9 cellular contexts compared by ENCODE assay signal in genomic region chr7:83468251-83468739, GRCh38.
DNase-seq lines count a peak whose midpoint lies in the region; ATAC-seq, FAIRE-seq and TF ChIP-seq lines count a peak whose summit lies in the region.
"Had no signal": no experiment of that assay in that cellular context is flagged by ENCODE, and none has a peak within 500 bp of the region (broad histone marks: within the 10 kb centered on the region; RNA-seq: fewer than 3 reads in every experiment).

No MANE protein-coding gene starts in this region.

- no peak overlapping the region for H3K4me3 ChIP-seq in fibroblast of pulmonary artery (replicated peaks; ENCODE audit: low read depth, low read length)
- H3K4me3 ChIP-seq: BLaER1 had no signal

- no peak for ATAC-seq in GM18873 (IDR thresholded peaks at IDR 0.05; ENCODE audit: low FRiP score, unreplicated experiment)

- peak; percentile 99 for FAIRE-seq in H54 (lab: Jason Lieb, UNC)

- no peak for TF ChIP-seq POLR2A in H54 (IDR thresholded peaks at IDR 0.05; ENCODE audit: low read depth, low read length)

- DNase-seq in NCI-H2196 (lab: John Stamatoyannopoulos, UW; ENCODE audit: unreplicated experiment) (peak; percentile 18), NCI-H2196 treated with DMSO at 0.1 percent for 48 hours (lab: John Stamatoyannopoulos, UW; ENCODE audit: unreplicated experiment) (no peak), H54 (ENCODE audit: insufficient read length, low spot score) (peak; percentile 26), HuH-7 (ENCODE audit: low spot score) (peak; percentile 25), SHP77 (lab: John Stamatoyannopoulos, UW) (peak; percentile 40 to 67), fibroblast of pulmonary artery (ENCODE audit: low read depth) (peak; percentile 98), nucleus accumbens (lab: John Stamatoyannopoulos, UW) (peak in 51 of 56 donors; percentile 3 to 88 (median 41))

- TF ChIP-seq CTCF in fibroblast of pulmonary artery (IDR thresholded peaks at IDR 0.05; ENCODE audit: low read length, missing control alignments) = no peak
